ENCODE assay signal across 1 cellular context in the genomic region with DNA sequence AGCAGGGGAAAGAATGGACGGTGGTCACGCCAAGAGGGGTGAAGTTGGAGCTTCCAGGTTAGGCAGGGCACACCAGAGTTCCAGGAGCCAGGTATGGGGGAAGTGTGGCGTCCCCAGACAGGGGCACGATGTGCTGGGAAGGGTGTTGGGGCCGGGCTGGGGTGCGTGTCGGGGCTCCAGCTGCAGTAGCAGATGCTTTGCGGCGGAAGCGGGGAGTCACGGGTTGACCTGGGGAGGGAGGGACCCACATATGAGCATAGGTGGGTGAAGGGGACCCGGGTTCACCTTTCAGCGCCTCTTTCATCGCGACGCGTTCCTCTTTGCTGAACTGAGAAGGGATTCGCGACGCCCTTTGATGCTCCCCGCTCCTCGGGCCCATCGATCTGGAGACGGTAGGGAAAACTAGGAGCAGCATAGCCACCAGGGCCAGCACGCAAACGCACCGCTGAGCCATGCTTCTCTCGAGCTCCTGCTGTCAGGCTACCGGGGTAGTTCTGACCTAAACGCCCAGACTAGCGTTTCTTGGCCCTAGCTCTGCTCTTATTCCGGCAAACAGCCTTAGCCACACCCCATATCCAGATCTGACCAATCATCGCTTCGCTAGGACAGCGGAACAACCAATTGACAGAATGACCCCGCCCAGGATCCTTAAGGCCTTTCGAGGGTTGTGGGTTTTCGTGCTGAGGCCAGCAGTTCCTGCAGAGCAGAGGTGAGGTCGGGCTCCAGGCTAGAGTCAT.
TF ChIP-seq lines count a peak whose summit lies in the region.

A gene with protein sequence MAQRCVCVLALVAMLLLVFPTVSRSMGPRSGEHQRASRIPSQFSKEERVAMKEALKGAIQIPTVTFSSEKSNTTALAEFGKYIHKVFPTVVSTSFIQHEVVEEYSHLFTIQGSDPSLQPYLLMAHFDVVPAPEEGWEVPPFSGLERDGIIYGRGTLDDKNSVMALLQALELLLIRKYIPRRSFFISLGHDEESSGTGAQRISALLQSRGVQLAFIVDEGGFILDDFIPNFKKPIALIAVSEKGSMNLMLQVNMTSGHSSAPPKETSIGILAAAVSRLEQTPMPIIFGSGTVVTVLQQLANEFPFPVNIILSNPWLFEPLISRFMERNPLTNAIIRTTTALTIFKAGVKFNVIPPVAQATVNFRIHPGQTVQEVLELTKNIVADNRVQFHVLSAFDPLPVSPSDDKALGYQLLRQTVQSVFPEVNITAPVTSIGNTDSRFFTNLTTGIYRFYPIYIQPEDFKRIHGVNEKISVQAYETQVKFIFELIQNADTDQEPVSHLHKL (minus strand): TSS at position 514 of the 737 bp plus-strand sequence. CDS start 60 bp downstream, at position 454.

TF ChIP-seq in endothelial cell of umbilical vein, 7 proteins besides CTCF, POLR2A, EP300 and RAD21:
- no peak for TF ChIP-seq POLR2AphosphoS5 (IDR thresholded peaks at IDR 0.05; ENCODE audit: insufficient read depth, low read depth, low read length)
- TF ChIP-seq JUN (IDR thresholded peaks at IDR 0.05; ENCODE audit: borderline replicate concordance, insufficient read depth, insufficient read length, low read depth): no peak
